Comparison of ENCODE assay signal across 13 cellular contexts in the genomic region with DNA sequence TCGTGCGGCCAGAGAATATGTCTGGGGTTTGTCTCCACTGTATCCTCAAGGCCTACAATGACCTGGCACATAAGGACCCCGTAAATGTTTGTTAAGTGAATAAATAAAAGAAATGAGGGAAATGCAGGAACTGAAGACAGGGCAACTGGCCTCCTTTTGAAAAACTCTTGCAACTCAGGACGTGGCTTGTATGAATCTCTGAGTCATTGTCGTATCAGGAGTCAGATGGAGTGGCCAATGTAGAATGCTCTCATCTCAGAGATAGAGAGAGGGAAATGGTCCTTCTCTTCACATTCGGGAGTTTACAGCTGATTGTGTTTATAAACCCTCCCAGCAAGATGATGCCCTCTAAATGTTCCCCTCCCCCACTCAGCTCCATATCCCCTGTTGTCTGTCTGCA.
"Had no signal": no experiment of that assay in that cellular context is flagged by ENCODE, and none has a peak within 500 bp of the region (broad histone marks: within the 10 kb centered on the region; RNA-seq: fewer than 3 reads in every experiment).

No MANE protein-coding gene starts in this region.

- H3K27me3 Mint-ChIP-seq: activated CD8-positive, alpha-beta memory T cell treated with anti-CD3 and anti-CD28 coated beads, Interleukin-2, amount 10 ng/mL, durations not matched to agents 7 days and 5 days; activated naive CD8-positive, alpha-beta T cell; stimulated activated naive CD8-positive, alpha-beta T cell treated with anti-CD3 and anti-CD28 coated beads, Interleukin-15, Interleukin-2, amounts not matched to agents 100 ng/mL and 50 ng/mL, for 24 hours had no signal

- H3K27ac Mint-ChIP-seq: activated CD8-positive, alpha-beta memory T cell treated with anti-CD3 and anti-CD28 coated beads, Interleukin-2, amount 10 ng/mL, durations not matched to agents 7 days and 5 days; activated naive CD8-positive, alpha-beta T cell; stimulated activated naive CD8-positive, alpha-beta T cell treated with anti-CD3 and anti-CD28 coated beads, Interleukin-15, Interleukin-2, amounts not matched to agents 100 ng/mL and 50 ng/mL, for 24 hours had no signal

- H3K9me3 Mint-ChIP-seq: activated T-cell treated with anti-CD3 and anti-CD28 coated beads, Interleukin-2, amount 50 U/mL, for 4 hours; stimulated activated naive CD8-positive, alpha-beta T cell treated with anti-CD3 and anti-CD28 coated beads, Interleukin-15, Interleukin-2, amounts not matched to agents 100 ng/mL and 50 ng/mL, for 24 hours had no signal

- ATAC-seq: activated CD8-positive, alpha-beta memory T cell treated with anti-CD3 and anti-CD28 coated beads, Interleukin-2, amount 10 ng/mL, durations not matched to agents 7 days and 5 days; activated T-cell treated with anti-CD3 and anti-CD28 coated beads, Interleukin-2, amount 50 U/mL, for 4 hours had no signal

- DNase-seq: activated CD4-positive, alpha-beta T cell treated with anti-CD3 and anti-CD28 coated beads, Interleukin-2, amount 50 U/mL, for 4 hours; activated CD4-positive, CD25-positive, alpha-beta regulatory T cell treated with anti-CD3 and anti-CD28 coated beads, Interleukin-2, amount 50 U/mL, for 72 hours; activated CD8-positive, alpha-beta memory T cell treated with anti-CD3 and anti-CD28 coated beads, Interleukin-2, amount 10 ng/mL, durations not matched to agents 7 days and 5 days; activated gamma-delta T cell; activated T-cell treated with anti-CD3 and anti-CD28 coated beads, Interleukin-2, amount 50 U/mL, for 4 hours; esophagus squamous epithelium; hippocampal formation; stimulated activated CD4-positive, alpha-beta T cell treated with anti-CD3 and anti-CD28 coated beads, Interleukin-12 subunit alpha, Interleukin-12 subunit beta, amount 100 ng/mL, for 4 hours; stimulated activated CD4-positive, alpha-beta T cell treated with anti-CD3 and anti-CD28 coated beads, Interleukin-2, amount 100 ng/mL, for 48 hours had no signal

- H3K4me3 Mint-ChIP-seq: activated CD8-positive, alpha-beta memory T cell treated with anti-CD3 and anti-CD28 coated beads, Interleukin-2, amount 10 ng/mL, durations not matched to agents 7 days and 5 days; activated naive CD8-positive, alpha-beta T cell; activated T-cell treated with anti-CD3 and anti-CD28 coated beads, Interleukin-2, amount 50 U/mL, for 4 hours; stimulated activated naive CD8-positive, alpha-beta T cell treated with anti-CD3 and anti-CD28 coated beads, Interleukin-15, Interleukin-2, amounts not matched to agents 100 ng/mL and 50 ng/mL, for 24 hours had no signal

- H3K36me3 Mint-ChIP-seq: activated naive CD8-positive, alpha-beta T cell had no signal

- H3K4me3 ChIP-seq: cardiac muscle cell, esophagus squamous epithelium, thoracic aorta had no signal

- H3K27me3 ChIP-seq: cardiac muscle cell, esophagus squamous epithelium had no signal

- H3K27ac ChIP-seq: cardiac muscle cell, esophagus squamous epithelium, thoracic aorta had no signal

- H3K9me3 ChIP-seq: esophagus squamous epithelium, thoracic aorta had no signal

- H3K36me3 ChIP-seq: cardiac muscle cell, esophagus squamous epithelium, thoracic aorta had no signal
